ENCODE assay signal across 21 cellular contexts in the genomic region with DNA sequence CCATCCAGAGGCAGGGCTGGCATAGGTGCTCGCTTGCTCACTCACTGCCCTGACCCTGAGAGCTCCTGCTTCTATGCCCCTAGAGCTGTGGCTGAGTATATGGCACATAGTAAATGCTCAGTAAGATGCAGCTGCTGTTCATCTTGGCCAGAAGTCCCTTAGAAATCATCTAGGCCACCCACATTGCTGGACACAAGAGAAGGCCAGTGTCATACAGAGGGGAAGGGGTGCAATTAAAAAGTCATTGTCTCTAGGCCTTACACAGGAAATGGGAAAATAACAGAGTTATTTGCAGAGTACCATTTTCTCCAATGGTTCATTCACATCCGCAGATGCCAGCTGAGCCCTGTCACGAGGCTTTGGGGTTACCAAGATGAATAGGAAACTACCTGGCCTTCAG.
"Had no signal": no experiment of that assay in that cellular context is flagged by ENCODE, and none has a peak within 500 bp of the region (broad histone marks: within the 10 kb centered on the region; RNA-seq: fewer than 3 reads in every experiment).

No MANE protein-coding gene starts in this region.

- H3K4me3 Mint-ChIP-seq: endodermal cell; immature natural killer cell; natural killer cell treated with Interleukin-12 subunit alpha and Interleukin-12 subunit beta and Interleukin-15 and Interleukin-18, amount 100 ng/mL, for 72 hours; stimulated activated memory B cell treated with anti-CD40 and anti-IgM and Interleukin-4, amounts not matched to agents 10 μg/mL and 1 μg/mL and 100 μg/mL, for 72 hours; stimulated activated naive CD8-positive, alpha-beta T cell treated with anti-CD3 and anti-CD28 coated beads, Interleukin-15, Interleukin-2, amounts not matched to agents 100 ng/mL and 50 ng/mL, for 24 hours had no signal

- H3K36me3 ChIP-seq: left lung, lower lobe of right lung, prostate gland, right lobe of liver, tibial nerve, upper lobe of right lung, vagina had no signal

- H3K27me3 Mint-ChIP-seq: stimulated activated memory B cell treated with anti-CD40 and anti-IgM and Interleukin-4, amounts not matched to agents 10 μg/mL and 1 μg/mL and 100 μg/mL, for 72 hours; stimulated activated naive CD8-positive, alpha-beta T cell treated with anti-CD3 and anti-CD28 coated beads, Interleukin-15, Interleukin-2, amounts not matched to agents 100 ng/mL and 50 ng/mL, for 24 hours had no signal

- H3K9me3 Mint-ChIP-seq: immature natural killer cell; natural killer cell treated with Interleukin-12 subunit alpha and Interleukin-12 subunit beta and Interleukin-15 and Interleukin-18, amount 100 ng/mL, for 72 hours; stimulated activated memory B cell treated with anti-CD40 and anti-IgM and Interleukin-4, amounts not matched to agents 10 μg/mL and 1 μg/mL and 100 μg/mL, for 72 hours; stimulated activated naive CD8-positive, alpha-beta T cell treated with anti-CD3 and anti-CD28 coated beads, Interleukin-15, Interleukin-2, amounts not matched to agents 100 ng/mL and 50 ng/mL, for 24 hours had no signal

- H3K9me3 ChIP-seq: left lung, lower lobe of right lung, prostate gland, right lobe of liver, testis, tibial nerve, upper lobe of right lung, vagina had no signal

- H3K79me2 ChIP-seq: parathyroid adenoma had no signal

- H3K4me3 ChIP-seq: left lung, lower lobe of right lung, prostate gland, right lobe of liver, testis, tibial nerve, upper lobe of right lung, vagina had no signal

- H3K4me1 ChIP-seq: left lung, lower lobe of right lung, parathyroid adenoma, prostate gland, testis, upper lobe of right lung, vagina had no signal

- H3K9ac ChIP-seq: parathyroid adenoma had no signal

- H3K36me3 Mint-ChIP-seq: immature natural killer cell; natural killer cell treated with Interleukin-12 subunit alpha and Interleukin-12 subunit beta and Interleukin-15 and Interleukin-18, amount 100 ng/mL, for 72 hours had no signal

- H3K27me3 ChIP-seq: foreskin keratinocyte, left lung, right lobe of liver, testis, tibial nerve, upper lobe of right lung, vagina had no signal

- H3K4me1 Mint-ChIP-seq: stimulated activated memory B cell treated with anti-CD40 and anti-IgM and Interleukin-4, amounts not matched to agents 10 μg/mL and 1 μg/mL and 100 μg/mL, for 72 hours had no signal

- ATAC-seq: foreskin keratinocyte; left lung; lower lobe of right lung; natural killer cell treated with Interleukin-12 subunit alpha and Interleukin-12 subunit beta and Interleukin-15 and Interleukin-18, amount 100 ng/mL, for 72 hours; right lobe of liver; stimulated activated memory B cell treated with anti-CD40 and anti-IgM and Interleukin-4, amounts not matched to agents 10 μg/mL and 1 μg/mL and 100 μg/mL, for 72 hours; upper lobe of right lung had no signal

- H2AFZ ChIP-seq: parathyroid adenoma had no signal

- H3K27ac Mint-ChIP-seq: endodermal cell; immature natural killer cell; natural killer cell treated with Interleukin-12 subunit alpha and Interleukin-12 subunit beta and Interleukin-15 and Interleukin-18, amount 100 ng/mL, for 72 hours; stimulated activated memory B cell treated with anti-CD40 and anti-IgM and Interleukin-4, amounts not matched to agents 10 μg/mL and 1 μg/mL and 100 μg/mL, for 72 hours; stimulated activated naive CD8-positive, alpha-beta T cell treated with anti-CD3 and anti-CD28 coated beads, Interleukin-15, Interleukin-2, amounts not matched to agents 100 ng/mL and 50 ng/mL, for 24 hours had no signal

- H3K27ac ChIP-seq: foreskin keratinocyte, left lung, lower lobe of right lung, parathyroid adenoma, prostate gland, right lobe of liver, testis, upper lobe of right lung, vagina had no signal

- DNase-seq: effector CD4-positive, alpha-beta T cell; endodermal cell; erythroblast; foreskin keratinocyte; immature natural killer cell; left lung; lower lobe of right lung; mesenchymal stem cell; midbrain; right lobe of liver; stimulated activated CD4-positive, alpha-beta T cell treated with anti-CD3 and anti-CD28 coated beads, Interleukin-4, amount 100 ng/mL, for 1 hour; stimulated activated CD8-positive, alpha-beta memory T cell treated with anti-CD3 and anti-CD28 coated beads, Interleukin-4, amount 100 ng/mL, for 48 hours; testis; upper lobe of right lung had no signal
